Comparison of ENCODE assay signal across 27 cellular contexts in the genomic region with DNA sequence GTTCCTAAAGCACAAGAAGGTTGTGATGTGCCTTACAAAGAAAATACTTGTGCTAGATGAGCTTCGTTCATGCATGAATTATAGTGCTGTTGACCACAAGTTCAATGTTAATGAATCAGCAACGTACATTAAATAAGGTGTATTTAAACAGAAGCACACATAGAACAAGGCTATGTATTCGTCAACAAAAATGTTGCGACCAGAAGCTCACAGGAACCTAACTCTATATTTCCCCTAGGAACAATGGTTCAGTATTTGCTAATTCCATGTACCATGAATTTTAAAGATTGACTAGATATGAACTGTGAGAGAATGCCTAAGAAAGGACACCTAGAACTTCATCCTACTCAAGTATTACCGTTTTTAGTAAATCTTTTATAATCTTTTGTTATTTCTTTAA.
DNase-seq lines count a peak whose midpoint lies in the region; ATAC-seq, FAIRE-seq and TF ChIP-seq lines count a peak whose summit lies in the region.
"Had no signal": no experiment of that assay in that cellular context is flagged by ENCODE, and none has a peak within 500 bp of the region (broad histone marks: within the 10 kb centered on the region; RNA-seq: fewer than 3 reads in every experiment).

No MANE protein-coding gene starts in this region.

- H4K20me1 ChIP-seq in K562 (replicated peaks; ENCODE audit: control insufficient read depth, insufficient read depth, low read length), result no peaks in the 10 kb centered on the region
- H4K20me1 ChIP-seq: BLaER1 treated with 17β-estradiol and CSF1 and Interleukin-3, amounts not matched to agents 10 nM and 100 nM had no signal

- no peaks in the 10 kb centered on the region for H3K79me2 ChIP-seq in K562 (ENCODE audit: control insufficient read depth, insufficient read depth, low read length)

- FAIRE-seq in H54 (lab: Jason Lieb, UNC), result peak; percentile 52
- FAIRE-seq in HTR-8/SVneo (lab: Jason Lieb, UNC), result peak; percentile 67
- no peak for FAIRE-seq in K562 (lab: Jason Lieb, UNC)
- FAIRE-seq: A549, GM12878, GM19239 had no signal

- no peak for TF ChIP-seq EP300 in K562 (IDR thresholded peaks at IDR 0.05; ENCODE audit: low read length)

- H3K4me1 ChIP-seq in K562 (replicated peaks in 1 of 2; ENCODE audit: control insufficient read depth in 2 of 2, insufficient read depth in 2 of 2, low read length in 2 of 2), result peaks cover 1 to 6% of the 10 kb centered on the region in 2 experiments; a peak in 3 of 5 replicates
- H3K4me1 ChIP-seq: A549; BLaER1 treated with 17β-estradiol and CSF1 and Interleukin-3, amounts not matched to agents 10 nM and 100 nM had no signal

- H3K4me1 Mint-ChIP-seq in stimulated activated naive CD8-positive, alpha-beta T cell treated with anti-CD3 and anti-CD28 coated beads, Interleukin-15, amount 100 ng/mL, for 72 hours, result no peaks in the 10 kb centered on the region
- H3K4me1 Mint-ChIP-seq: B cell; CD14-positive monocyte; CD4-positive, alpha-beta memory T cell; CD4-positive, CD25-positive, alpha-beta regulatory T cell; CD8-positive, alpha-beta memory T cell had no signal

- peaks cover 0 to 5% of the 10 kb centered on the region in 2 donors for H3K9me3 Mint-ChIP-seq in stimulated activated naive CD8-positive, alpha-beta T cell treated with anti-CD3 and anti-CD28 coated beads, Interleukin-15, amount 100 ng/mL, for 72 hours

- no peak overlapping the region for H3K4me3 Mint-ChIP-seq in stimulated activated naive CD8-positive, alpha-beta T cell treated with anti-CD3 and anti-CD28 coated beads, Interleukin-15, amount 100 ng/mL, for 72 hours
- H3K4me3 Mint-ChIP-seq: B cell; CD14-positive monocyte; CD4-positive, alpha-beta memory T cell; CD4-positive, CD25-positive, alpha-beta regulatory T cell; CD8-positive, alpha-beta memory T cell had no signal

- WGBS in K562 (ENCODE audit: insufficient coverage, low coverage, missing lambda C conversion rate), result 25% methylated on average over 5 of the region's 5 CpGs

- H3K36me3 ChIP-seq in K562 (ENCODE audit: control insufficient read depth, insufficient read depth, low read length), result no peaks in the 10 kb centered on the region

- no peak for TF ChIP-seq RAD21 in K562 (CRISPR knock-in tag; conservative IDR thresholded peaks at IDR 0.05 in 1 of 2, IDR thresholded peaks at IDR 0.05 in 1 of 2)

- in situ Hi-C loops in K562 (cut with MboI), result no loop called here

- no peaks in the 10 kb centered on the region; a peak in 1 of 5 replicates for H3K27me3 ChIP-seq in K562 (ENCODE audit: control insufficient read depth in 2 of 2, insufficient read depth in 2 of 2, low read length in 2 of 2)
- H3K27me3 ChIP-seq: BLaER1 treated with 17β-estradiol and CSF1 and Interleukin-3, amounts not matched to agents 10 nM and 100 nM had no signal

- no peaks in the 10 kb centered on the region for H3K27me3 Mint-ChIP-seq in stimulated activated naive CD8-positive, alpha-beta T cell treated with anti-CD3 and anti-CD28 coated beads, Interleukin-15, amount 100 ng/mL, for 72 hours
- H3K27me3 Mint-ChIP-seq: B cell; CD4-positive, alpha-beta memory T cell; CD4-positive, CD25-positive, alpha-beta regulatory T cell; CD8-positive, alpha-beta memory T cell had no signal

- TF ChIP-seq CTCF in C4-2B (conservative IDR thresholded peaks at IDR 0.05) (peak; percentile 15), K562 (IDR thresholded peaks at IDR 0.05 in 2 of 3, conservative IDR thresholded peaks at IDR 0.05 in 1 of 3; ENCODE audit: insufficient read depth in 2 of 3, low read depth in 1 of 3, low read length in 3 of 3) (no peak)

- TF ChIP-seq POLR2A in H54 (IDR thresholded peaks at IDR 0.05; ENCODE audit: low read depth, low read length), result no peak
- no peak for TF ChIP-seq POLR2A in K562 (conservative IDR thresholded peaks at IDR 0.05)

- no peak overlapping the region for H3K27ac Mint-ChIP-seq in stimulated activated naive CD8-positive, alpha-beta T cell treated with anti-CD3 and anti-CD28 coated beads, Interleukin-15, amount 100 ng/mL, for 72 hours
- H3K27ac Mint-ChIP-seq: B cell; CD14-positive monocyte; CD4-positive, alpha-beta memory T cell; CD8-positive, alpha-beta memory T cell had no signal

- H3K9me3 ChIP-seq in K562 (replicated peaks; ENCODE audit: control insufficient read depth, insufficient read depth, low read depth, low read length), result no peaks in the 10 kb centered on the region; the same call in 1 of the 2 replicates

- no peak overlapping the region for H3K4me3 ChIP-seq in K562
- H3K4me3 ChIP-seq: A549; BLaER1 treated with 17β-estradiol and CSF1 and Interleukin-3, amounts not matched to agents 10 nM and 100 nM; GM12878 had no signal

- H3K9me1 ChIP-seq in K562 (ENCODE audit: control insufficient read depth, insufficient read depth, low read length), result no peaks in the 10 kb centered on the region

- no peak overlapping the region for H3K9ac ChIP-seq in K562 (ENCODE audit: insufficient read depth in 1 of 2, low read depth in 2 of 2, low read length in 2 of 2)
- H3K9ac ChIP-seq: BLaER1 treated with 17β-estradiol and CSF1 and Interleukin-3, amounts not matched to agents 10 nM and 100 nM had no signal

- CTCF ChIA-PET in K562 (lab: Yijun Ruan, JAX; ENCODE audit: low intra/inter-chr PET ratio), result no interaction called here

- H3K27ac ChIP-seq in C4-2B (no peak overlapping the region), K562 (ENCODE audit: extremely low read depth, low read depth, low read length) (no peak overlapping the region)
- H3K27ac ChIP-seq: 22Rv1; A549; BLaER1 treated with 17β-estradiol and CSF1 and Interleukin-3, amounts not matched to agents 10 nM and 100 nM had no signal

- BruUV-seq in K562 (replicated peaks; lab: Mats Ljungman, UMichigan), result no TSS peak

- intact Hi-C loops in K562 (cut with micrococcal nuclease), result no loop called here

- H3K4me2 ChIP-seq in K562 (ENCODE audit: insufficient read depth, low read length), result no peak overlapping the region
- H3K4me2 ChIP-seq: A549; BLaER1 treated with 17β-estradiol and CSF1 and Interleukin-3, amounts not matched to agents 10 nM and 100 nM had no signal

- DNase-seq in H54 (ENCODE audit: insufficient read length, low spot score), result no peak
- no peak for DNase-seq in HTR-8/SVneo (ENCODE audit: insufficient read length, low spot score)
- no peak for DNase-seq in K562 (ENCODE audit: extremely low read depth in 1 of 4, low spot score in 3 of 4)
- no peak for DNase-seq in occipital lobe (lab: John Stamatoyannopoulos, UW)
- DNase-seq in NCI-H69 (lab: John Stamatoyannopoulos, UW), result no peak
- no peak for DNase-seq in stimulated activated naive CD8-positive, alpha-beta T cell treated with anti-CD3 and anti-CD28 coated beads, Interleukin-15, amount 100 ng/mL, for 72 hours
- DNase-seq: AML-193; CD4-positive, alpha-beta memory T cell; CD4-positive, CD25-positive, alpha-beta regulatory T cell; CD8-positive, alpha-beta memory T cell; COR-L47; DMS 273 treated with DMSO at 0.1 percent for 48 hours; DMS153; DMS53; DMS79; DND-41; EL; GDM1 had no signal

- no peak for ATAC-seq in K562
- no peak for ATAC-seq in HG03097 (IDR thresholded peaks at IDR 0.05; ENCODE audit: low FRiP score, unreplicated experiment)
- ATAC-seq in stimulated activated naive CD8-positive, alpha-beta T cell treated with anti-CD3 and anti-CD28 coated beads, Interleukin-15, amount 100 ng/mL, for 72 hours, result no peak
- ATAC-seq: A549, GM12878 had no signal

- POLR2A ChIA-PET in K562 (lab: Yijun Ruan, JAX), result interaction anchor here (0.8 to 1.6 kb wide), 2 partner anchors 8 to 14 kb away, joined by 3 read pairs; no protein-coding TSS in a partner anchor

- H2AFZ ChIP-seq in K562 (ENCODE audit: low read depth, low read length), result no peak overlapping the region

TF ChIP-seq in K562, 482 proteins besides CTCF, POLR2A, EP300 and RAD21:
- TF ChIP-seq, protein P1, sequence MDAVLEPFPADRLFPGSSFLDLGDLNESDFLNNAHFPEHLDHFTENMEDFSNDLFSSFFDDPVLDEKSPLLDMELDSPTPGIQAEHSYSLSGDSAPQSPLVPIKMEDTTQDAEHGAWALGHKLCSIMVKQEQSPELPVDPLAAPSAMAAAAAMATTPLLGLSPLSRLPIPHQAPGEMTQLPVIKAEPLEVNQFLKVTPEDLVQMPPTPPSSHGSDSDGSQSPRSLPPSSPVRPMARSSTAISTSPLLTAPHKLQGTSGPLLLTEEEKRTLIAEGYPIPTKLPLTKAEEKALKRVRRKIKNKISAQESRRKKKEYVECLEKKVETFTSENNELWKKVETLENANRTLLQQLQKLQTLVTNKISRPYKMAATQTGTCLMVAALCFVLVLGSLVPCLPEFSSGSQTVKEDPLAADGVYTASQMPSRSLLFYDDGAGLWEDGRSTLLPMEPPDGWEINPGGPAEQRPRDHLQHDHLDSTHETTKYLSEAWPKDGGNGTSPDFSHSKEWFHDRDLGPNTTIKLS (IDR thresholded peaks at IDR 0.05; ENCODE audit: borderline replicate concordance, low read depth), result no peak
- TF ChIP-seq, protein P2, sequence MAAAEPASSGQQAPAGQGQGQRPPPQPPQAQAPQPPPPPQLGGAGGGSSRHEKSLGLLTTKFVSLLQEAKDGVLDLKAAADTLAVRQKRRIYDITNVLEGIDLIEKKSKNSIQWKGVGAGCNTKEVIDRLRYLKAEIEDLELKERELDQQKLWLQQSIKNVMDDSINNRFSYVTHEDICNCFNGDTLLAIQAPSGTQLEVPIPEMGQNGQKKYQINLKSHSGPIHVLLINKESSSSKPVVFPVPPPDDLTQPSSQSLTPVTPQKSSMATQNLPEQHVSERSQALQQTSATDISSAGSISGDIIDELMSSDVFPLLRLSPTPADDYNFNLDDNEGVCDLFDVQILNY (CRISPR knock-in tag; IDR thresholded peaks at IDR 0.05), result no peak
- TF ChIP-seq TRIM24 (IDR thresholded peaks at IDR 0.05) (peak in 1 of 2 experiments; percentile 24; a peak in 1 of 4 replicates), TRIM28 (IDR thresholded peaks at IDR 0.05) (peak; percentile 59; the same call in 1 of the 2 replicates), FOS (IDR thresholded peaks at IDR 0.05; ENCODE audit: extremely low read depth, insufficient read length) (no peak), KHSRP (IDR thresholded peaks at IDR 0.05) (no peak), TGIF2 (CRISPR knock-in tag; IDR thresholded peaks at IDR 0.05) (no peak)
- TF ChIP-seq, protein P3, sequence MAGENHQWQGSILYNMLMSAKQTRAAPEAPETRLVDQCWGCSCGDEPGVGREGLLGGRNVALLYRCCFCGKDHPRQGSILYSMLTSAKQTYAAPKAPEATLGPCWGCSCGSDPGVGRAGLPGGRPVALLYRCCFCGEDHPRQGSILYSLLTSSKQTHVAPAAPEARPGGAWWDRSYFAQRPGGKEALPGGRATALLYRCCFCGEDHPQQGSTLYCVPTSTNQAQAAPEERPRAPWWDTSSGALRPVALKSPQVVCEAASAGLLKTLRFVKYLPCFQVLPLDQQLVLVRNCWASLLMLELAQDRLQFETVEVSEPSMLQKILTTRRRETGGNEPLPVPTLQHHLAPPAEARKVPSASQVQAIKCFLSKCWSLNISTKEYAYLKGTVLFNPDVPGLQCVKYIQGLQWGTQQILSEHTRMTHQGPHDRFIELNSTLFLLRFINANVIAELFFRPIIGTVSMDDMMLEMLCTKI (IDR thresholded peaks at IDR 0.05; ENCODE audit: partially characterized antibody), result no peak
